1 cellular context compared by ENCODE assay signal in genomic region chr1:16927256-16927655, GRCh38.
TF ChIP-seq lines count a peak whose summit lies in the region.

No MANE protein-coding gene starts in this region.

TF ChIP-seq in WTC11, 78 proteins besides CTCF, POLR2A, EP300 and RAD21 (continued from another document):
- TF ChIP-seq ETV6 (CRISPR knock-in tag; IDR thresholded peaks at IDR 0.05) (no peak), CDX4 (CRISPR knock-in tag; IDR thresholded peaks at IDR 0.05; ENCODE audit: borderline replicate concordance) (no peak)
